Comparison of ENCODE assay signal across 1 cellular context in genomic region chr6:139147628-139148027, GRCh38.
TF ChIP-seq lines count a peak whose summit lies in the region.

No MANE protein-coding gene starts in this region.

TF ChIP-seq in GM12878, 131 proteins besides CTCF, POLR2A, EP300 and RAD21 (continued from another document):
- TF ChIP-seq SPI1 (IDR thresholded peaks at IDR 0.05; ENCODE audit: borderline replicate concordance, insufficient read depth, low read depth, low read length) = 0 out of 2 replicates have a peak, but pooled peaks have one; percentile 27
- no peak for TF ChIP-seq ZSCAN29 (IDR thresholded peaks at IDR 0.05)
- no peak for TF ChIP-seq YY1 (IDR thresholded peaks at IDR 0.05; ENCODE audit: low read depth, low read length)
TF ChIP-seq in GM12878: peak in this region for 1.
